ENCODE assay signal across 2 cellular contexts in genomic region chrX:47518105-47518504, GRCh38.
TF ChIP-seq lines count a peak whose summit lies in the region.

No MANE protein-coding gene starts in this region.

TF ChIP-seq in GM12891, 5 proteins besides CTCF, POLR2A, EP300 and RAD21 (continued from another document):
- TF ChIP-seq SPI1 (IDR thresholded peaks at IDR 0.05; ENCODE audit: low read depth, low read length) (peak; percentile 30; the same call in 1 of the 2 replicates), PAX5 (IDR thresholded peaks at IDR 0.05; ENCODE audit: insufficient read depth, low read length, severe bottlenecking) (no peak)

TF ChIP-seq in endothelial cell of umbilical vein, 7 proteins besides CTCF, POLR2A, EP300 and RAD21 (continued from another document):
- TF ChIP-seq POLR2AphosphoS5 (IDR thresholded peaks at IDR 0.05; ENCODE audit: insufficient read depth, low read depth, low read length) (no peak), JUN (IDR thresholded peaks at IDR 0.05; ENCODE audit: borderline replicate concordance, insufficient read depth, insufficient read length, low read depth) (no peak), FOS (IDR thresholded peaks at IDR 0.05; ENCODE audit: borderline replicate concordance, insufficient read depth, low read length) (no peak), MYC (IDR thresholded peaks at IDR 0.05; ENCODE audit: low read depth, low read length) (no peak), EZH2 (IDR thresholded peaks at IDR 0.05; ENCODE audit: borderline replicate concordance, low read depth, low read length, severe bottlenecking) (no peak)
- TF ChIP-seq, protein P1, sequence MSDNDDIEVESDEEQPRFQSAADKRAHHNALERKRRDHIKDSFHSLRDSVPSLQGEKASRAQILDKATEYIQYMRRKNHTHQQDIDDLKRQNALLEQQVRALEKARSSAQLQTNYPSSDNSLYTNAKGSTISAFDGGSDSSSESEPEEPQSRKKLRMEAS (IDR thresholded peaks at IDR 0.05; ENCODE audit: insufficient read depth, insufficient read length) = no peak
